ENCODE assay signal across 13 cellular contexts in the genomic region with DNA sequence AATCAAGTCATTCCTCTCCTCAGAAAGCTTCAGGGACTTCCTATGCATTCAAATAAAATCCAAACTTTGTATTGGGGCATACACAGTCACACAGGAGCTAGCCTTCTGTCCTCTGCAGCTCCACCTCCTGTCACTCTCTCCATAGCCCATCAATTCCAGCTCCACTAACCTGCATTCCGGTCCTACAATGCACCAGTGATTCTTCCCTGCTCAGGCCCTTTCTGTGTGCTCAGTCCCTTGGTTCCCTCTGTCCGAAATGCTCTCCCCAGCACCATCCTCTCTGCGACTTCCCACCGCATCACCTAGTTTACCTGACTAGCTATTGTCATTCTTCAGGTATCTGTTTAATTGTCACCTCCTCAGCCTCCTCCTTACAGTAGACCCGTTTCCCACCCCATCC. TPM values are rescaled to one million over a fixed set of nuclear protein-coding genes. Genes with fewer than 3 reads are reported as not detected.
A peak's percentile ranks its signal among the peaks of the same experiment; 100 is the strongest.
DNase-seq lines count a peak whose midpoint lies in the region; ATAC-seq, FAIRE-seq and TF ChIP-seq lines count a peak whose summit lies in the region.
"Had no signal": no experiment of that assay in that cellular context is flagged by ENCODE, and none has a peak within 500 bp of the region (broad histone marks: within the 10 kb centered on the region; RNA-seq: fewer than 3 reads in every experiment).

No MANE protein-coding gene starts in this region.

- no peaks in the 10 kb centered on the region for H3K9me3 ChIP-seq in K562 (replicated peaks; ENCODE audit: control insufficient read depth, insufficient read depth, low read depth, low read length)
- no peaks in the 10 kb centered on the region for H3K9me3 ChIP-seq in neural progenitor cell (ENCODE audit: low read depth)
- H3K9me3 ChIP-seq in tibial nerve = no peaks in the 10 kb centered on the region

- H3K9me1 ChIP-seq in K562 (ENCODE audit: control insufficient read depth, insufficient read depth, low read length) = no peaks in the 10 kb centered on the region

- H3K27me3 ChIP-seq in K562 (ENCODE audit: control insufficient read depth in 2 of 2, insufficient read depth in 2 of 2, low read length in 2 of 2) = peaks cover 17 to 30% of the 10 kb centered on the region in 2 experiments
- H3K27me3 ChIP-seq in neural progenitor cell = no peaks in the 10 kb centered on the region
- no peaks in the 10 kb centered on the region for H3K27me3 ChIP-seq in tibial nerve

- peaks cover 2% of the 10 kb centered on the region for H3K27me3 Mint-ChIP-seq in neural progenitor cell (ENCODE audit: insufficient read depth, low read depth)

- FAIRE-seq in K562 (lab: Jason Lieb, UNC) = peak; percentile 55

- H3K4me3 Mint-ChIP-seq in neural progenitor cell = no peak overlapping the region
- H3K4me3 Mint-ChIP-seq: CD4-positive, CD25-positive, alpha-beta regulatory T cell had no signal

- no peak overlapping the region for H3K27ac Mint-ChIP-seq in neural progenitor cell
- H3K27ac Mint-ChIP-seq: CD4-positive, CD25-positive, alpha-beta regulatory T cell had no signal

- 3% methylated on average over 5 of the region's 5 CpGs for WGBS in K562 (ENCODE audit: insufficient coverage, low coverage, missing lambda C conversion rate)
- 78 to 86% methylated on average over 5 of the region's 5 CpGs for WGBS in tibial nerve, 2 donors

- H3K4me2 ChIP-seq in K562 (ENCODE audit: insufficient read depth, low read length) (no peak overlapping the region), neural progenitor cell (no peak overlapping the region)

- CTCF ChIA-PET in K562 (lab: Yijun Ruan, JAX; ENCODE audit: low intra/inter-chr PET ratio) = no interaction called here
- CTCF ChIA-PET in RWPE1 (lab: Yijun Ruan, JAX) = interaction anchor here (0.7 kb wide), 2 partner anchors 170 to 676 kb away, joined by 3 read pairs; no protein-coding TSS in a partner anchor

- TF ChIP-seq POLR2A in K562 (conservative IDR thresholded peaks at IDR 0.05) = no peak
- TF ChIP-seq POLR2A in tibial nerve (IDR thresholded peaks at IDR 0.05) = no peak

- H3K27ac ChIP-seq in K562 (ENCODE audit: extremely low read depth, low read depth, low read length) (no peak overlapping the region), neural progenitor cell (no peak overlapping the region), tibial nerve (no peak overlapping the region), RWPE1 (no peak overlapping the region)

- ATAC-seq in K562 (peak; percentile 55; the same call in 2 of the 3 replicates), GM18520 (IDR thresholded peaks at IDR 0.05; ENCODE audit: unreplicated experiment) (no peak)
- ATAC-seq: HCT116 had no signal

- H4K20me1 ChIP-seq in K562 (replicated peaks; ENCODE audit: control insufficient read depth, insufficient read depth, low read length) (no peaks in the 10 kb centered on the region), neural progenitor cell (ENCODE audit: low read depth) (no peaks in the 10 kb centered on the region)

- BruUV-seq in K562 (replicated peaks; lab: Mats Ljungman, UMichigan) = no TSS peak

- no peak overlapping the region for H3K9ac ChIP-seq in K562 (ENCODE audit: insufficient read depth in 1 of 2, low read depth in 2 of 2, low read length in 2 of 2)
- H3K9ac ChIP-seq in neural progenitor cell = no peak overlapping the region

- POLR2A ChIA-PET in K562 (lab: Yijun Ruan, JAX) = interaction anchor here (0.5 to 0.9 kb wide), 3 partner anchors 14 to 269 kb away, joined by 3 to 4 read pairs (median 4); no protein-coding TSS in a partner anchor
- POLR2A ChIA-PET in RWPE1 (lab: Yijun Ruan, JAX; ENCODE audit: low non-redundant PET) = no interaction called here

- no peak for TF ChIP-seq RAD21 in K562 (CRISPR knock-in tag; conservative IDR thresholded peaks at IDR 0.05 in 1 of 2, IDR thresholded peaks at IDR 0.05 in 1 of 2)

- TF ChIP-seq EP300 in K562 (IDR thresholded peaks at IDR 0.05; ENCODE audit: low read length) (no peak), tibial nerve (IDR thresholded peaks at IDR 0.05) (no peak)

- H3K4me3 ChIP-seq in K562 = no peak overlapping the region
- no peak overlapping the region for H3K4me3 ChIP-seq in neural progenitor cell
- no peak overlapping the region for H3K4me3 ChIP-seq in tibial nerve

- no peaks in the 10 kb centered on the region for H3K9me3 Mint-ChIP-seq in neural progenitor cell

- H2AFZ ChIP-seq in K562 (ENCODE audit: low read depth, low read length) (no peak overlapping the region), neural progenitor cell (replicated peaks) (peak overlapping the region; percentile 89)

- H3K79me2 ChIP-seq in K562 (ENCODE audit: control insufficient read depth, insufficient read depth, low read length) (no peaks in the 10 kb centered on the region), neural progenitor cell (ENCODE audit: low read depth) (no peaks in the 10 kb centered on the region)

- H3K4me1 ChIP-seq in K562 (replicated peaks in 1 of 2; ENCODE audit: control insufficient read depth in 2 of 2, insufficient read depth in 2 of 2, low read length in 2 of 2) (no peaks in the 10 kb centered on the region), neural progenitor cell (no peaks in the 10 kb centered on the region), tibial nerve (no peaks in the 10 kb centered on the region)

- peak; percentile 27 for DNase-seq in DMS153 (lab: John Stamatoyannopoulos, UW)
- DNase-seq in ELF-1 (ENCODE audit: low read depth, low spot score) = peak; percentile 21
- DNase-seq in K562 (ENCODE audit: extremely low read depth in 1 of 4, low spot score in 3 of 4) = no peak
- DNase-seq in neural progenitor cell (ENCODE audit: low spot score) = peak; percentile 11
- no peak for DNase-seq in tibial nerve (ENCODE audit: low spot score in 2 of 2)
- DNase-seq in RWPE1 (ENCODE audit: low spot score) = no peak
- DNase-seq: ACHN; Calu3; CD4-positive, CD25-positive, alpha-beta regulatory T cell; NK-92 treated with Interleukin-12 subunit alpha and Interleukin-12 subunit beta, amount 100 ng/mL, for 24 hours; OCI-M1 had no signal

- intact Hi-C loops in K562 (cut with micrococcal nuclease) = no loop called here

- H3F3A ChIP-seq in neural progenitor cell (ENCODE audit: low read depth) = no peaks in the 10 kb centered on the region

- in situ Hi-C loops in K562 (cut with MboI) = no loop called here

- no peaks in the 10 kb centered on the region for H3K36me3 Mint-ChIP-seq in neural progenitor cell
- H3K36me3 Mint-ChIP-seq: CD4-positive, CD25-positive, alpha-beta regulatory T cell had no signal

- H3K36me3 ChIP-seq in K562 (ENCODE audit: control insufficient read depth, insufficient read depth, low read length) (no peaks in the 10 kb centered on the region), neural progenitor cell (no peaks in the 10 kb centered on the region), tibial nerve (no peaks in the 10 kb centered on the region)

- TF ChIP-seq CTCF in K562 (IDR thresholded peaks at IDR 0.05 in 2 of 3, conservative IDR thresholded peaks at IDR 0.05 in 1 of 3; ENCODE audit: insufficient read depth in 2 of 3, low read depth in 1 of 3, low read length in 3 of 3) = no peak
- no peak for TF ChIP-seq CTCF in neural progenitor cell (IDR thresholded peaks at IDR 0.05)
- no peak for TF ChIP-seq CTCF in tibial nerve (IDR thresholded peaks at IDR 0.05)
- no peak for TF ChIP-seq CTCF in RWPE1 (conservative IDR thresholded peaks at IDR 0.05; ENCODE audit: low read depth)

- peaks cover 4% of the 10 kb centered on the region for H3K4me1 Mint-ChIP-seq in neural progenitor cell
- H3K4me1 Mint-ChIP-seq: CD4-positive, CD25-positive, alpha-beta regulatory T cell had no signal

TF ChIP-seq in K562, 482 proteins besides CTCF, POLR2A, EP300 and RAD21:
- TF ChIP-seq, protein P1, sequence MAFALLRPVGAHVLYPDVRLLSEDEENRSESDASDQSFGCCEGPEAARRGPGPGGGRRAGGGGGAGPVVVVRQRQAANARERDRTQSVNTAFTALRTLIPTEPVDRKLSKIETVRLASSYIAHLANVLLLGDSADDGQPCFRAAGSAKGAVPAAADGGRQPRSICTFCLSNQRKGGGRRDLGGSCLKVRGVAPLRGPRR (CRISPR knock-in tag; IDR thresholded peaks at IDR 0.05) = no peak
- TF ChIP-seq BCOR (IDR thresholded peaks at IDR 0.05) = no peak
- no peak for TF ChIP-seq ADNP (tag; IDR thresholded peaks at IDR 0.05)
- TF ChIP-seq POLR2H (tag; IDR thresholded peaks at IDR 0.05; ENCODE audit: low read depth) = no peak
- TF ChIP-seq, protein P2, sequence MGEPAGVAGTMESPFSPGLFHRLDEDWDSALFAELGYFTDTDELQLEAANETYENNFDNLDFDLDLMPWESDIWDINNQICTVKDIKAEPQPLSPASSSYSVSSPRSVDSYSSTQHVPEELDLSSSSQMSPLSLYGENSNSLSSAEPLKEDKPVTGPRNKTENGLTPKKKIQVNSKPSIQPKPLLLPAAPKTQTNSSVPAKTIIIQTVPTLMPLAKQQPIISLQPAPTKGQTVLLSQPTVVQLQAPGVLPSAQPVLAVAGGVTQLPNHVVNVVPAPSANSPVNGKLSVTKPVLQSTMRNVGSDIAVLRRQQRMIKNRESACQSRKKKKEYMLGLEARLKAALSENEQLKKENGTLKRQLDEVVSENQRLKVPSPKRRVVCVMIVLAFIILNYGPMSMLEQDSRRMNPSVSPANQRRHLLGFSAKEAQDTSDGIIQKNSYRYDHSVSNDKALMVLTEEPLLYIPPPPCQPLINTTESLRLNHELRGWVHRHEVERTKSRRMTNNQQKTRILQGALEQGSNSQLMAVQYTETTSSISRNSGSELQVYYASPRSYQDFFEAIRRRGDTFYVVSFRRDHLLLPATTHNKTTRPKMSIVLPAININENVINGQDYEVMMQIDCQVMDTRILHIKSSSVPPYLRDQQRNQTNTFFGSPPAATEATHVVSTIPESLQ (CRISPR knock-in tag; IDR thresholded peaks at IDR 0.05) = no peak
TF ChIP-seq in K562: peak in this region for 0.

RNA-seq across cellular contexts. Expression of a gene that starts 26.4 kb away (rescaled TPM):
- total RNA-seq in K562 (2011; cell fraction: chromatin; rRNA removed; ENCODE audit: low replicate concordance) = 15.3 and 52.6 TPM in 2 replicates
- 11.7 and 19.3 TPM in 2 replicates for total RNA-seq in K562 (2011; cell fraction: nucleolus; rRNA removed)
- 28.8 and 50.9 TPM in 2 replicates for total RNA-seq in K562 (2011; cell fraction: nucleoplasm; rRNA removed)
- total RNA-seq in K562 (2014; rRNA removed) (16.3 and 29.6 TPM in 2 replicates), K562 (2014; rRNA removed; fragmentation: Illumina TruSeq; extraction: Trizol) (28.5 and 30.1 TPM in 2 replicates), K562 (2015; rRNA removed; fragmentation: Illumina TruSeq; extraction: Trizol) (28.1 and 29.5 TPM in 2 replicates), K562 (2021) (15.2 and 17.9 TPM in 2 replicates), neural progenitor cell (ENCODE audit: low replicate concordance) (33.6 and 79.3 TPM in 2 replicates), tibial nerve (10 to 100 TPM in 3 of 4 donors, 1 to 10 TPM in 1; 7.1 to 29.3 (median 18.4) TPM)
- polyA plus RNA-seq in K562 (2011; rRNA removed) (27.3 and 41.2 TPM in 2 replicates), K562 (2014; fragmentation: Illumina TruSeq; extraction: Trizol) (23.4 and 27.4 TPM in 2 replicates), K562 (2014; fragmentation: Nextera tagmentation; extraction: Ambion mirVana) (10 to 100 TPM; 60.6 to 63.4 TPM), K562 (2014; rRNA removed) (35.0 and 36.7 TPM in 2 replicates)
- 5.7 and 11.3 TPM in 2 replicates for polyA plus RNA-seq in K562 (2011; cell fraction: cytosol; rRNA removed)
- polyA plus RNA-seq in K562 (2011; cell fraction: nucleus; rRNA removed) = 23.0 and 30.6 TPM in 2 replicates
- polyA plus RNA-seq in K562 (2012) = 16.8 and 21.2 TPM in 2 replicates
- 37.4 and 49.6 TPM in 2 replicates for polyA minus RNA-seq in K562 (2011; rRNA and poly(A)+ RNA removed)
- polyA minus RNA-seq in K562 (2011; cell fraction: cytosol; rRNA and poly(A)+ RNA removed) = 8.2 and 9.3 TPM in 2 replicates
- polyA minus RNA-seq in K562 (2011; cell fraction: nucleus; rRNA and poly(A)+ RNA removed) = 29.8 and 56.1 TPM in 2 replicates

Comparison
In these comparisons a context has a peak if more than half of its experiments do, and no peak if none do; other contexts are left out.
1. DNase-seq: peak in DMS153 (single experiment), ELF-1 (single experiment) and neural progenitor cell (single experiment); none in K562 (0 of 4), tibial nerve (0 of 2) and RWPE1 (single experiment).